9 cellular contexts compared by ENCODE assay signal in the genomic region with DNA sequence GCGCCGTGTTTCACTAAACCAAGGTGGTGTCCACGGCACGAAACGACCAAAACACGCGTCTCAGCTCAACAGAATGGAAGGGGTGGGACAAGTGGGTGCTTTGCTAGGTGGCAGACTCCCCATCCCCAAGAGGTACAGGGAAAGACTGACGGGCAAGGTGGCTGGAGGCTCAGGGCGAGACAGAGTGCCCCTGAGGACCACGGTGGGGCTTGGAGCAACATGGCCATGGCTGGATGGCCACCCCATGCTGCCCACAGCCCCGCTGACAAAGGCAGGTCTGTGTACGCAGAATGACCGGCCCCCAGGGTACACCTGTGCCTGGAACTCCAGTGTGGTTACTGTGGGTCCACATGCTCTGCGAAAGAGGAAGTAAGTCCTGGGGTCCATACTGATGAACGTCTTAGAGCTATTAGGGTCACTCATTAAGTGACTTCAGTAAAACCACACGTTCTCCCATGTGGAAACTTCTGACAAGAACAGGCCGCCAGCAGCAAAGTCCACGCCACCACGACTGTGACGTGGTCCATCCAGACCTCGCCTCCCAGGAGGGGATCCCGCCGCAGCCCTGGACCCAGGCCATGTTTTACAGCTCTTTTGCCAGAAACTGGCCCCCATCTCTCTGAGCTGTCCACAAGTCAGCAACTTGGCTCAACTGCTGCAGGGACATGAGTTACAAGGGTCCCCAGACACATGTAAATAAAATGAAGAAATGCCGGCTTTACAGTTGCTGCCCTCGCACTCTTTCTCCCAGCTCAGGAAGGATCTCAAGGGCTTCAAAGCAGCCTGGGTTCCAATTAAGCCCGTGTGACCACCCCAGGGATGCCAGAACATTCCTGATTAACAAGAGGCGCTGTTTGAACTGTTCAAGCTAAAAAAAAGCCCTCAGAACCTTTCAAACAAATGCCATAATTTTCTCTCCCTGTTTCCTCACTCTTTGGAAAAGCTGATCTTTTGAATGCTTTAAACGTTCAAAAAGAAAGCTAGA.
A peak's percentile ranks its signal among the peaks of the same experiment; 100 is the strongest.
DNase-seq lines count a peak whose midpoint lies in the region; ATAC-seq and TF ChIP-seq lines count a peak whose summit lies in the region.
"Had no signal": no experiment of that assay in that cellular context is flagged by ENCODE, and none has a peak within 500 bp of the region (broad histone marks: within the 10 kb centered on the region; RNA-seq: fewer than 3 reads in every experiment).

No MANE protein-coding gene starts in this region.

- H3K9me3 ChIP-seq in prostate gland, result no peaks in the 10 kb centered on the region

- 85% methylated on average over 28 of the region's 28 CpGs for WGBS in prostate gland

- peaks cover 13% of the 10 kb centered on the region for H3K4me1 Mint-ChIP-seq in progenitor cell of endocrine pancreas (ENCODE audit: low read depth)

- H3K36me3 ChIP-seq in prostate gland, result no peaks in the 10 kb centered on the region

- no peaks in the 10 kb centered on the region for H3K27me3 Mint-ChIP-seq in progenitor cell of endocrine pancreas

- peaks cover 7% of the 10 kb centered on the region for H3K4me1 ChIP-seq in prostate gland (replicated peaks)

- ATAC-seq in GM19463 (IDR thresholded peaks at IDR 0.05; ENCODE audit: unreplicated experiment), result peak; percentile 99
- peak; percentile 96 for ATAC-seq in HG03159 (IDR thresholded peaks at IDR 0.05; ENCODE audit: unreplicated experiment)
- ATAC-seq: Panc1 had no signal

- intact Hi-C loops in prostate gland (cut with DNase I), result no loop called here

- TF ChIP-seq POLR2A in prostate gland (IDR thresholded peaks at IDR 0.05), result no peak

- H3K4me3 ChIP-seq in prostate gland, result no peak overlapping the region

- TF ChIP-seq CTCF in GM10266 (IDR thresholded peaks at IDR 0.05; ENCODE audit: control insufficient read depth, insufficient read depth, low read depth, missing control alignments) (no peak), progenitor cell of endocrine pancreas (IDR thresholded peaks at IDR 0.05; ENCODE audit: unreplicated experiment) (no peak), prostate gland (IDR thresholded peaks at IDR 0.05) (no peak)

- H3K27ac Mint-ChIP-seq in progenitor cell of endocrine pancreas, result no peak overlapping the region

- no peaks in the 10 kb centered on the region for H3K9me3 Mint-ChIP-seq in progenitor cell of endocrine pancreas (ENCODE audit: low read depth)

- no peak overlapping the region for H3K4me3 Mint-ChIP-seq in progenitor cell of endocrine pancreas (ENCODE audit: low read depth)

- H3K27me3 ChIP-seq in prostate gland (replicated peaks; ENCODE audit: insufficient read depth), result no peaks in the 10 kb centered on the region

- no peak overlapping the region for H3K27ac ChIP-seq in prostate gland

- peak; percentile 88 for DNase-seq in GM10266 (ENCODE audit: extremely low spot score)
- peak; percentile 73 for DNase-seq in germinal center (ENCODE audit: low spot score)
- no peak for DNase-seq in NCI-H69 (lab: John Stamatoyannopoulos, UW)
- no peak for DNase-seq in progenitor cell of endocrine pancreas (ENCODE audit: low spot score, unreplicated experiment)
- no peak for DNase-seq in prostate gland (ENCODE audit: low spot score)
- no peak for DNase-seq in OCI-M2 (lab: John Stamatoyannopoulos, UW; ENCODE audit: unreplicated experiment)

- peaks cover 12% of the 10 kb centered on the region for H3K36me3 Mint-ChIP-seq in progenitor cell of endocrine pancreas (ENCODE audit: insufficient read depth)

Comparison
In these comparisons a context has a peak if more than half of its experiments do, and no peak if none do; other contexts are left out.
1. DNase-seq: peak in GM10266 (single experiment) and germinal center (single experiment); none in NCI-H69 (single experiment), progenitor cell of endocrine pancreas (single experiment), prostate gland (single experiment) and OCI-M2 (single experiment).